Comparison of ENCODE assay signal across 2 cellular contexts in genomic region chr7:94512735-94513564, GRCh38.
TF ChIP-seq lines count a peak whose summit lies in the region.

No MANE protein-coding gene starts in this region.

TF ChIP-seq in GM23338, 12 proteins besides CTCF, POLR2A, EP300 and RAD21 (continued from another document):
- TF ChIP-seq ZNF462 (CRISPR knock-in tag; IDR thresholded peaks at IDR 0.05) (no peak), POLR2AphosphoS5 (IDR thresholded peaks at IDR 0.05; ENCODE audit: low read depth) (no peak), NANOG (IDR thresholded peaks at IDR 0.05; ENCODE audit: borderline replicate concordance) (no peak), EZH2 (IDR thresholded peaks at IDR 0.05; ENCODE audit: low read depth, unreplicated experiment) (no peak), ZNF114 (CRISPR knock-in tag; IDR thresholded peaks at IDR 0.05) (no peak), STAT1 (IDR thresholded peaks at IDR 0.05; ENCODE audit: unreplicated experiment) (no peak), EZH2phosphoT487 (IDR thresholded peaks at IDR 0.05; ENCODE audit: unreplicated experiment) (no peak), CREB1 (CRISPR knock-in tag; IDR thresholded peaks at IDR 0.05; ENCODE audit: low read depth) (no peak), JUNB (IDR thresholded peaks at IDR 0.05; ENCODE audit: unreplicated experiment) (no peak), ETS1 (IDR thresholded peaks at IDR 0.05) (no peak)
- TF ChIP-seq, protein P1, sequence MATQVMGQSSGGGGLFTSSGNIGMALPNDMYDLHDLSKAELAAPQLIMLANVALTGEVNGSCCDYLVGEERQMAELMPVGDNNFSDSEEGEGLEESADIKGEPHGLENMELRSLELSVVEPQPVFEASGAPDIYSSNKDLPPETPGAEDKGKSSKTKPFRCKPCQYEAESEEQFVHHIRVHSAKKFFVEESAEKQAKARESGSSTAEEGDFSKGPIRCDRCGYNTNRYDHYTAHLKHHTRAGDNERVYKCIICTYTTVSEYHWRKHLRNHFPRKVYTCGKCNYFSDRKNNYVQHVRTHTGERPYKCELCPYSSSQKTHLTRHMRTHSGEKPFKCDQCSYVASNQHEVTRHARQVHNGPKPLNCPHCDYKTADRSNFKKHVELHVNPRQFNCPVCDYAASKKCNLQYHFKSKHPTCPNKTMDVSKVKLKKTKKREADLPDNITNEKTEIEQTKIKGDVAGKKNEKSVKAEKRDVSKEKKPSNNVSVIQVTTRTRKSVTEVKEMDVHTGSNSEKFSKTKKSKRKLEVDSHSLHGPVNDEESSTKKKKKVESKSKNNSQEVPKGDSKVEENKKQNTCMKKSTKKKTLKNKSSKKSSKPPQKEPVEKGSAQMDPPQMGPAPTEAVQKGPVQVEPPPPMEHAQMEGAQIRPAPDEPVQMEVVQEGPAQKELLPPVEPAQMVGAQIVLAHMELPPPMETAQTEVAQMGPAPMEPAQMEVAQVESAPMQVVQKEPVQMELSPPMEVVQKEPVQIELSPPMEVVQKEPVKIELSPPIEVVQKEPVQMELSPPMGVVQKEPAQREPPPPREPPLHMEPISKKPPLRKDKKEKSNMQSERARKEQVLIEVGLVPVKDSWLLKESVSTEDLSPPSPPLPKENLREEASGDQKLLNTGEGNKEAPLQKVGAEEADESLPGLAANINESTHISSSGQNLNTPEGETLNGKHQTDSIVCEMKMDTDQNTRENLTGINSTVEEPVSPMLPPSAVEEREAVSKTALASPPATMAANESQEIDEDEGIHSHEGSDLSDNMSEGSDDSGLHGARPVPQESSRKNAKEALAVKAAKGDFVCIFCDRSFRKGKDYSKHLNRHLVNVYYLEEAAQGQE (IDR thresholded peaks at IDR 0.05; ENCODE audit: unreplicated experiment), result no peak

TF ChIP-seq in WTC11, 78 proteins besides CTCF, POLR2A, EP300 and RAD21 (continued from another document):
- TF ChIP-seq FOXP4 (CRISPR knock-in tag; IDR thresholded peaks at IDR 0.05) (no peak), NFYB (CRISPR knock-in tag; conservative IDR thresholded peaks at IDR 0.05; ENCODE audit: low read depth) (no peak), CREM (CRISPR knock-in tag; IDR thresholded peaks at IDR 0.05) (no peak), ZNF263 (CRISPR knock-in tag; IDR thresholded peaks at IDR 0.05; ENCODE audit: low read depth) (no peak), GTF2I (CRISPR knock-in tag; conservative IDR thresholded peaks at IDR 0.05) (no peak), ZNF532 (CRISPR knock-in tag; IDR thresholded peaks at IDR 0.05; ENCODE audit: borderline replicate concordance) (no peak), ZNF121 (CRISPR knock-in tag; IDR thresholded peaks at IDR 0.05) (no peak), NR1H2 (CRISPR knock-in tag; IDR thresholded peaks at IDR 0.05) (no peak), AR (CRISPR knock-in tag; IDR thresholded peaks at IDR 0.05) (no peak), SOX15 (CRISPR knock-in tag; IDR thresholded peaks at IDR 0.05) (no peak), SMAD4 (CRISPR knock-in tag; IDR thresholded peaks at IDR 0.05) (no peak), ZNF219 (CRISPR knock-in tag; IDR thresholded peaks at IDR 0.05; ENCODE audit: borderline replicate concordance) (no peak)
- TF ChIP-seq, protein P2, sequence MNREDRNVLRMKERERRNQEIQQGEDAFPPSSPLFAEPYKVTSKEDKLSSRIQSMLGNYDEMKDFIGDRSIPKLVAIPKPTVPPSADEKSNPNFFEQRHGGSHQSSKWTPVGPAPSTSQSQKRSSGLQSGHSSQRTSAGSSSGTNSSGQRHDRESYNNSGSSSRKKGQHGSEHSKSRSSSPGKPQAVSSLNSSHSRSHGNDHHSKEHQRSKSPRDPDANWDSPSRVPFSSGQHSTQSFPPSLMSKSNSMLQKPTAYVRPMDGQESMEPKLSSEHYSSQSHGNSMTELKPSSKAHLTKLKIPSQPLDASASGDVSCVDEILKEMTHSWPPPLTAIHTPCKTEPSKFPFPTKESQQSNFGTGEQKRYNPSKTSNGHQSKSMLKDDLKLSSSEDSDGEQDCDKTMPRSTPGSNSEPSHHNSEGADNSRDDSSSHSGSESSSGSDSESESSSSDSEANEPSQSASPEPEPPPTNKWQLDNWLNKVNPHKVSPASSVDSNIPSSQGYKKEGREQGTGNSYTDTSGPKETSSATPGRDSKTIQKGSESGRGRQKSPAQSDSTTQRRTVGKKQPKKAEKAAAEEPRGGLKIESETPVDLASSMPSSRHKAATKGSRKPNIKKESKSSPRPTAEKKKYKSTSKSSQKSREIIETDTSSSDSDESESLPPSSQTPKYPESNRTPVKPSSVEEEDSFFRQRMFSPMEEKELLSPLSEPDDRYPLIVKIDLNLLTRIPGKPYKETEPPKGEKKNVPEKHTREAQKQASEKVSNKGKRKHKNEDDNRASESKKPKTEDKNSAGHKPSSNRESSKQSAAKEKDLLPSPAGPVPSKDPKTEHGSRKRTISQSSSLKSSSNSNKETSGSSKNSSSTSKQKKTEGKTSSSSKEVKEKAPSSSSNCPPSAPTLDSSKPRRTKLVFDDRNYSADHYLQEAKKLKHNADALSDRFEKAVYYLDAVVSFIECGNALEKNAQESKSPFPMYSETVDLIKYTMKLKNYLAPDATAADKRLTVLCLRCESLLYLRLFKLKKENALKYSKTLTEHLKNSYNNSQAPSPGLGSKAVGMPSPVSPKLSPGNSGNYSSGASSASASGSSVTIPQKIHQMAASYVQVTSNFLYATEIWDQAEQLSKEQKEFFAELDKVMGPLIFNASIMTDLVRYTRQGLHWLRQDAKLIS (CRISPR knock-in tag; IDR thresholded peaks at IDR 0.05; ENCODE audit: borderline replicate concordance), result no peak
